Comparison of ENCODE assay signal across 10 cellular contexts in the genomic region with DNA sequence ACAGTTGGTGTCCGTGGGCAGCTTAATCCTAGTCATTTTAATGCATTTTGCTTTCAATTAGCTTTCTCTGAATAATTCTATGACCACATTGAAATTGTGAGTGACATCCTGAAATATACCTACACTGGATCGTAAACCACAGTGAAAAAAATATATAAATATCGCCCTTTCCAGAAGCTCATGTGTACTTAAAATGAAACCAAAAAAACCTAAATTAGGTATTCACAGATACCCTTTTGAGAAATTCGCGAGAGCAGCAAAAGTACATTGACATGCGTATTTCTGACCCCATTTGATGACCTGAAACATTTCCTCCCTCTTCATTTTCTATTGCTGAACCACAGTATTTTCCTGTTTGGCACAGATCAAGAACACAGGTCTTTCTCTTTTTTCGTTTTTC.
DNase-seq lines count a peak whose midpoint lies in the region; ATAC-seq and TF ChIP-seq lines count a peak whose summit lies in the region.
"Had no signal": no experiment of that assay in that cellular context is flagged by ENCODE, and none has a peak within 500 bp of the region (broad histone marks: within the 10 kb centered on the region; RNA-seq: fewer than 3 reads in every experiment).

No MANE protein-coding gene starts in this region.

- CTCF ChIA-PET in WTC11 (lab: Charles Lee) = interaction anchor here (1.8 kb wide), 1 partner anchor 222 kb away, joined by 5 read pairs; no protein-coding TSS in a partner anchor

- ATAC-seq in CD4-positive, CD25-positive, alpha-beta regulatory T cell (ENCODE audit: low read depth in 2 of 2) = no peak
- ATAC-seq in GM18867 (IDR thresholded peaks at IDR 0.05; ENCODE audit: unreplicated experiment) (peak; percentile 58), HG02885 (IDR thresholded peaks at IDR 0.05; ENCODE audit: poor library complexity, unreplicated experiment) (peak; percentile 84), WTC11 (no peak), HG03159 (IDR thresholded peaks at IDR 0.05; ENCODE audit: unreplicated experiment) (no peak), GM21737 (IDR thresholded peaks at IDR 0.05; ENCODE audit: unreplicated experiment) (no peak)

- peaks cover 8% of the 10 kb centered on the region for H3K36me3 Mint-ChIP-seq in CD4-positive, CD25-positive, alpha-beta regulatory T cell
- peaks cover 3% of the 10 kb centered on the region; the same call in 1 of the 2 replicates for H3K36me3 Mint-ChIP-seq in WTC11

- TF ChIP-seq CTCF in WTC11 (IDR thresholded peaks at IDR 0.05) = no peak

- peaks cover 5% of the 10 kb centered on the region for H3K4me1 ChIP-seq in CD4-positive, CD25-positive, alpha-beta regulatory T cell (ENCODE audit: control insufficient read depth, insufficient read depth, low read length, poor library complexity, severe bottlenecking)
- H3K4me1 ChIP-seq: stomach had no signal

- H3K9me3 ChIP-seq in CD4-positive, CD25-positive, alpha-beta regulatory T cell (ENCODE audit: control insufficient read depth in 2 of 2, low read length in 2 of 2) = no peaks in the 10 kb centered on the region

- peaks cover 0 to 11% (median 4%) of the 10 kb centered on the region in 4 donors for H3K4me1 Mint-ChIP-seq in CD4-positive, CD25-positive, alpha-beta regulatory T cell
- peaks cover 22% of the 10 kb centered on the region for H3K4me1 Mint-ChIP-seq in WTC11

- peak overlapping the region in 1 of 4 donors; percentile 46 for H3K4me3 Mint-ChIP-seq in CD4-positive, CD25-positive, alpha-beta regulatory T cell
- no peak overlapping the region for H3K4me3 Mint-ChIP-seq in WTC11

- no peaks in the 10 kb centered on the region for H3K27me3 ChIP-seq in CD4-positive, CD25-positive, alpha-beta regulatory T cell (ENCODE audit: control insufficient read depth, insufficient read depth, low read length)
- H3K27me3 ChIP-seq: stomach had no signal

- H3K4me3 ChIP-seq in CD4-positive, CD25-positive, alpha-beta regulatory T cell (ENCODE audit: low read depth, low read length) = peak overlapping the region; percentile 34
- H3K4me3 ChIP-seq: stomach had no signal

- no peak for DNase-seq in CD4-positive, CD25-positive, alpha-beta regulatory T cell
- DNase-seq in WTC11 (ENCODE audit: low spot score) (no peak), iPS-NIHi11 (ENCODE audit: low spot score) (no peak)
- DNase-seq in stimulated activated CD4-positive, alpha-beta T cell treated with anti-CD3 and anti-CD28 coated beads, Interleukin-4, amount 100 ng/mL, for 4 hours = no peak
- DNase-seq: NCI-H1105, stomach had no signal

- POLR2A ChIA-PET in WTC11 (lab: Charles Lee) = no interaction called here

- peak overlapping the region in 1 of 3 donors; percentile 76 for H3K27ac Mint-ChIP-seq in CD4-positive, CD25-positive, alpha-beta regulatory T cell
- peak overlapping the region; percentile 6 for H3K27ac Mint-ChIP-seq in WTC11

- H3K27ac ChIP-seq in CD4-positive, CD25-positive, alpha-beta regulatory T cell (ENCODE audit: insufficient read depth, low read length, poor library complexity, severe bottlenecking) = no peak overlapping the region
- H3K27ac ChIP-seq: stomach had no signal

- no peaks in the 10 kb centered on the region for H3K27me3 Mint-ChIP-seq in CD4-positive, CD25-positive, alpha-beta regulatory T cell
- H3K27me3 Mint-ChIP-seq in WTC11 (ENCODE audit: low read depth) = no peaks in the 10 kb centered on the region

- H3K9me3 Mint-ChIP-seq in CD4-positive, CD25-positive, alpha-beta regulatory T cell = no peaks in the 10 kb centered on the region
- peaks cover 20% of the 10 kb centered on the region for H3K9me3 Mint-ChIP-seq in WTC11

- no peaks in the 10 kb centered on the region for H3K36me3 ChIP-seq in CD4-positive, CD25-positive, alpha-beta regulatory T cell (ENCODE audit: control insufficient read depth, insufficient read depth, low read length)
- H3K36me3 ChIP-seq: stomach had no signal

TF ChIP-seq in WTC11, 78 proteins besides CTCF, POLR2A, EP300 and RAD21 (continues in another document):
- no peak for TF ChIP-seq FOXP1 (CRISPR knock-in tag; IDR thresholded peaks at IDR 0.05; ENCODE audit: borderline replicate concordance)
- TF ChIP-seq, protein P1, sequence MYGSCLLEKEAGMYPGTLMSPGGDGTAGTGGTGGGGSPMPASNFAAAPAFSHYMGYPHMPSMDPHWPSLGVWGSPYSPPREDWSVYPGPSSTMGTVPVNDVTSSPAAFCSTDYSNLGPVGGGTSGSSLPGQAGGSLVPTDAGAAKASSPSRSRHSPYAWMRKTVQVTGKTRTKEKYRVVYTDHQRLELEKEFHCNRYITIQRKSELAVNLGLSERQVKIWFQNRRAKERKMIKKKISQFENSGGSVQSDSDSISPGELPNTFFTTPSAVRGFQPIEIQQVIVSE (CRISPR knock-in tag; IDR thresholded peaks at IDR 0.05; ENCODE audit: borderline replicate concordance) = no peak
- no peak for TF ChIP-seq TP53 (CRISPR knock-in tag; IDR thresholded peaks at IDR 0.05)
- TF ChIP-seq, protein P2, sequence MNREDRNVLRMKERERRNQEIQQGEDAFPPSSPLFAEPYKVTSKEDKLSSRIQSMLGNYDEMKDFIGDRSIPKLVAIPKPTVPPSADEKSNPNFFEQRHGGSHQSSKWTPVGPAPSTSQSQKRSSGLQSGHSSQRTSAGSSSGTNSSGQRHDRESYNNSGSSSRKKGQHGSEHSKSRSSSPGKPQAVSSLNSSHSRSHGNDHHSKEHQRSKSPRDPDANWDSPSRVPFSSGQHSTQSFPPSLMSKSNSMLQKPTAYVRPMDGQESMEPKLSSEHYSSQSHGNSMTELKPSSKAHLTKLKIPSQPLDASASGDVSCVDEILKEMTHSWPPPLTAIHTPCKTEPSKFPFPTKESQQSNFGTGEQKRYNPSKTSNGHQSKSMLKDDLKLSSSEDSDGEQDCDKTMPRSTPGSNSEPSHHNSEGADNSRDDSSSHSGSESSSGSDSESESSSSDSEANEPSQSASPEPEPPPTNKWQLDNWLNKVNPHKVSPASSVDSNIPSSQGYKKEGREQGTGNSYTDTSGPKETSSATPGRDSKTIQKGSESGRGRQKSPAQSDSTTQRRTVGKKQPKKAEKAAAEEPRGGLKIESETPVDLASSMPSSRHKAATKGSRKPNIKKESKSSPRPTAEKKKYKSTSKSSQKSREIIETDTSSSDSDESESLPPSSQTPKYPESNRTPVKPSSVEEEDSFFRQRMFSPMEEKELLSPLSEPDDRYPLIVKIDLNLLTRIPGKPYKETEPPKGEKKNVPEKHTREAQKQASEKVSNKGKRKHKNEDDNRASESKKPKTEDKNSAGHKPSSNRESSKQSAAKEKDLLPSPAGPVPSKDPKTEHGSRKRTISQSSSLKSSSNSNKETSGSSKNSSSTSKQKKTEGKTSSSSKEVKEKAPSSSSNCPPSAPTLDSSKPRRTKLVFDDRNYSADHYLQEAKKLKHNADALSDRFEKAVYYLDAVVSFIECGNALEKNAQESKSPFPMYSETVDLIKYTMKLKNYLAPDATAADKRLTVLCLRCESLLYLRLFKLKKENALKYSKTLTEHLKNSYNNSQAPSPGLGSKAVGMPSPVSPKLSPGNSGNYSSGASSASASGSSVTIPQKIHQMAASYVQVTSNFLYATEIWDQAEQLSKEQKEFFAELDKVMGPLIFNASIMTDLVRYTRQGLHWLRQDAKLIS (CRISPR knock-in tag; IDR thresholded peaks at IDR 0.05; ENCODE audit: borderline replicate concordance) = no peak
- no peak for TF ChIP-seq CREB1 (CRISPR knock-in tag; IDR thresholded peaks at IDR 0.05)
- TF ChIP-seq, protein P3, sequence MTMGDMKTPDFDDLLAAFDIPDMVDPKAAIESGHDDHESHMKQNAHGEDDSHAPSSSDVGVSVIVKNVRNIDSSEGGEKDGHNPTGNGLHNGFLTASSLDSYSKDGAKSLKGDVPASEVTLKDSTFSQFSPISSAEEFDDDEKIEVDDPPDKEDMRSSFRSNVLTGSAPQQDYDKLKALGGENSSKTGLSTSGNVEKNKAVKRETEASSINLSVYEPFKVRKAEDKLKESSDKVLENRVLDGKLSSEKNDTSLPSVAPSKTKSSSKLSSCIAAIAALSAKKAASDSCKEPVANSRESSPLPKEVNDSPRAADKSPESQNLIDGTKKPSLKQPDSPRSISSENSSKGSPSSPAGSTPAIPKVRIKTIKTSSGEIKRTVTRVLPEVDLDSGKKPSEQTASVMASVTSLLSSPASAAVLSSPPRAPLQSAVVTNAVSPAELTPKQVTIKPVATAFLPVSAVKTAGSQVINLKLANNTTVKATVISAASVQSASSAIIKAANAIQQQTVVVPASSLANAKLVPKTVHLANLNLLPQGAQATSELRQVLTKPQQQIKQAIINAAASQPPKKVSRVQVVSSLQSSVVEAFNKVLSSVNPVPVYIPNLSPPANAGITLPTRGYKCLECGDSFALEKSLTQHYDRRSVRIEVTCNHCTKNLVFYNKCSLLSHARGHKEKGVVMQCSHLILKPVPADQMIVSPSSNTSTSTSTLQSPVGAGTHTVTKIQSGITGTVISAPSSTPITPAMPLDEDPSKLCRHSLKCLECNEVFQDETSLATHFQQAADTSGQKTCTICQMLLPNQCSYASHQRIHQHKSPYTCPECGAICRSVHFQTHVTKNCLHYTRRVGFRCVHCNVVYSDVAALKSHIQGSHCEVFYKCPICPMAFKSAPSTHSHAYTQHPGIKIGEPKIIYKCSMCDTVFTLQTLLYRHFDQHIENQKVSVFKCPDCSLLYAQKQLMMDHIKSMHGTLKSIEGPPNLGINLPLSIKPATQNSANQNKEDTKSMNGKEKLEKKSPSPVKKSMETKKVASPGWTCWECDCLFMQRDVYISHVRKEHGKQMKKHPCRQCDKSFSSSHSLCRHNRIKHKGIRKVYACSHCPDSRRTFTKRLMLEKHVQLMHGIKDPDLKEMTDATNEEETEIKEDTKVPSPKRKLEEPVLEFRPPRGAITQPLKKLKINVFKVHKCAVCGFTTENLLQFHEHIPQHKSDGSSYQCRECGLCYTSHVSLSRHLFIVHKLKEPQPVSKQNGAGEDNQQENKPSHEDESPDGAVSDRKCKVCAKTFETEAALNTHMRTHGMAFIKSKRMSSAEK (CRISPR knock-in tag; IDR thresholded peaks at IDR 0.05; ENCODE audit: borderline replicate concordance) = no peak
- no peak for TF ChIP-seq GRHL2 (CRISPR knock-in tag; IDR thresholded peaks at IDR 0.05; ENCODE audit: insufficient replicate concordance, severe bottlenecking)
- TF ChIP-seq ELF4 (CRISPR knock-in tag; IDR thresholded peaks at IDR 0.05; ENCODE audit: low read depth) = no peak

Comparison
In these comparisons a context has a peak if more than half of its experiments do, and no peak if none do; other contexts are left out.
1. ATAC-seq: peak in GM18867 (single experiment) and HG02885 (single experiment); none in CD4-positive, CD25-positive, alpha-beta regulatory T cell (0 of 2), WTC11 (single experiment), HG03159 (single experiment) and GM21737 (single experiment).